Comparison of ENCODE assay signal across 1 cellular context in genomic region chr16:15976225-15976812, GRCh38.
TF ChIP-seq lines count a peak whose summit lies in the region.

No MANE protein-coding gene starts in this region.

TF ChIP-seq in H1, 55 proteins besides CTCF, POLR2A, EP300 and RAD21:
- TF ChIP-seq MAX (IDR thresholded peaks at IDR 0.05) = no peak
- no peak for TF ChIP-seq MAFK (IDR thresholded peaks at IDR 0.05; ENCODE audit: low read depth, low read length)
- TF ChIP-seq RNF2 (IDR thresholded peaks at IDR 0.05; ENCODE audit: borderline replicate concordance, low read depth, low read length, missing control alignments, poor library complexity, severe bottlenecking) = no peak
- TF ChIP-seq CHD1 (IDR thresholded peaks at IDR 0.05; ENCODE audit: low read depth, low read length) = no peak
- no peak for TF ChIP-seq GABPA (IDR thresholded peaks at IDR 0.05; ENCODE audit: borderline replicate concordance, insufficient read depth, low read length)
- TF ChIP-seq SP4 (IDR thresholded peaks at IDR 0.05; ENCODE audit: low read length) = no peak
- no peak for TF ChIP-seq EGR1 (IDR thresholded peaks at IDR 0.05; ENCODE audit: borderline replicate concordance, low read depth, low read length)
- TF ChIP-seq TEAD4 (IDR thresholded peaks at IDR 0.05; ENCODE audit: low read depth, low read length) = no peak
- no peak for TF ChIP-seq SRF (IDR thresholded peaks at IDR 0.05; ENCODE audit: low read depth, low read length)
- TF ChIP-seq SIX5 (IDR thresholded peaks at IDR 0.05; ENCODE audit: low read depth, low read length) = no peak
- TF ChIP-seq GTF2F1 (IDR thresholded peaks at IDR 0.05; ENCODE audit: borderline replicate concordance, low read depth, low read length) = no peak
- TF ChIP-seq CEBPB (IDR thresholded peaks at IDR 0.05; ENCODE audit: low read depth, low read length) = no peak
- TF ChIP-seq BRCA1 (IDR thresholded peaks at IDR 0.05; ENCODE audit: low read depth, low read length) = no peak
